In the genomic region with DNA sequence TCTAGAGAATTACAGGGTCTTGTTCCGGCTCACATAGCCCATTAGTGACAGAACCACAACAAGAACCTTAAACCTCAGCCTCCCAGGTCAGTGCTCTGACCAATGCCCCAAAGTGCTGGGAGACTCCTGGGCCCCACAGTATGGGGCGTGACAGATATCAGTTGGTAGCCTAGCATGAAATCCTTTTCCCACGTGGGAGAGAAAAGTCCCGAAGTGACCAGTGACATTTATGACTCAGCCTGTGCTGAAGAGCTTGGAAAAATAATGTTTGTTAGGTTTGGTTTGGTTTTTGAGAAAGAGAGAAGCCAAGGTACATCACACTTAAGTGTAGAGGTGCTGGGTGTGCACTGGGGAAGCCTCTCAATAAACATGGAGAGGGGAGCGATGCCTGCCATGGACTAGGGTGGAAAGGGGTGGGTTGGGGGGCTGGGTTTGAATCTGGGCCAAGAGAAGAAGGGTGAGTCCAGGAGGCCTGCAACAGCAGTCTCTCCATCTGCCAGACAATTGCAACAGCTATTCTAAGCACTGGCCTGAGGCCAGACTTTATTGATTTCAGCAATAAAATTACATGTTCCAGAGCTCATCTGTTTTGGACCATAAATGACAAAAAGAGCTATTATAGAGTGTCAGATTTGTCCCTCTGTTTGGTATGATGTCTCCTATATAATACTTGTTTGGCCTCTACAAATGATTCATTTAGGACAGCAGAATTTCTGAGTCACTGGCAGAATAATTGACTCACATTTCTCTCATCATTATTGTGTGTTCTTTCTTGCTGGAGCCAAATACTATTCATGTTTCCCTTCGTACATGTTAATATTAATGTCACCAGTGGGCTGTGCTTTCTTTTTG, we compare ENCODE assay signal across 10 cellular contexts. TPM values are rescaled to one million over a fixed set of nuclear protein-coding genes. Genes with fewer than 3 reads are reported as not detected.
DNase-seq lines count a peak whose midpoint lies in the region; ATAC-seq and TF ChIP-seq lines count a peak whose summit lies in the region.
"Had no signal": no experiment of that assay in that cellular context is flagged by ENCODE, and none has a peak within 500 bp of the region (broad histone marks: within the 10 kb centered on the region; RNA-seq: fewer than 3 reads in every experiment).

No MANE protein-coding gene starts in this region.

- H3K27me3 ChIP-seq in psoas muscle (ENCODE audit: insufficient read depth in 3 of 3, low read length in 2 of 3) (no peaks in the 10 kb centered on the region), testis (no peaks in the 10 kb centered on the region)

- intact Hi-C loops in psoas muscle (cut with DNase I) (no loop called here), testis (cut with DNase I; ENCODE audit: low total_unique reads) (no loop called here)

- ATAC-seq in psoas muscle = peak; percentile 46 to 71 (median 56)
- ATAC-seq in HG03439 (IDR thresholded peaks at IDR 0.05; ENCODE audit: unreplicated experiment) = no peak

- H3K27ac ChIP-seq in psoas muscle (peak overlapping the region; percentile 38), testis (no peak overlapping the region)
- H3K27ac ChIP-seq: KMS-11 had no signal

- H3K36me3 ChIP-seq in psoas muscle (ENCODE audit: insufficient read depth in 1 of 2, low read depth in 1 of 2) (no peaks in the 10 kb centered on the region), testis (ENCODE audit: low read depth, missing control alignments) (no peaks in the 10 kb centered on the region)

- H3K4me3 ChIP-seq in psoas muscle (no peak overlapping the region), testis (no peak overlapping the region)

- no peak for TF ChIP-seq POLR2A in testis (IDR thresholded peaks at IDR 0.05)

- peak; percentile 39 for DNase-seq in DMS79 (lab: John Stamatoyannopoulos, UW)
- DNase-seq in NCI-H226 = peak; percentile 58
- peak; percentile 85 for DNase-seq in dermis blood vessel endothelial cell
- DNase-seq in psoas muscle = peak in 1 of 2 donors; percentile 57
- no peak for DNase-seq in middle frontal gyrus (ENCODE audit: extremely low spot score, low spot score)
- no peak for DNase-seq in putamen (ENCODE audit: low spot score)
- no peak for DNase-seq in testis
- DNase-seq: activated gamma-delta T cell had no signal

- WGBS in psoas muscle, 3 donors = 31 to 41% (median 38%) methylated on average over 6 of the region's 6 CpGs
- 68% methylated on average over 6 of the region's 6 CpGs for WGBS in testis, 2 donors

- peaks cover 4% of the 10 kb centered on the region for H3K4me1 ChIP-seq in psoas muscle
- H3K4me1 ChIP-seq in testis = no peaks in the 10 kb centered on the region

- H3K9me3 ChIP-seq in psoas muscle = no peaks in the 10 kb centered on the region
- no peaks in the 10 kb centered on the region for H3K9me3 ChIP-seq in testis

- TF ChIP-seq CTCF in psoas muscle (IDR thresholded peaks at IDR 0.05) = no peak
- no peak for TF ChIP-seq CTCF in testis (IDR thresholded peaks at IDR 0.05)

RNA-seq across cellular contexts. Expression of a gene that starts 43.4 kb away (rescaled TPM):
- total RNA-seq in dermis blood vessel endothelial cell = 1.5 and 2.7 TPM in 2 replicates
- total RNA-seq in psoas muscle = 1 to 10 TPM in 1 of 4 donors, under 1 TPM in 3; 0.09 to 2.3 (median 0.45) TPM
- 1 to 10 TPM in 1 of 3 donors, under 1 TPM in 2; 0.04 to 6.7 (median 0.19) TPM for polyA plus RNA-seq in psoas muscle
- total RNA-seq in testis = under 1 TPM; 0.12 to 0.39 TPM
- polyA plus RNA-seq in testis (ENCODE audit: insufficient read depth, low read depth, low replicate concordance) = 0.08 TPM

RNA-seq across cellular contexts. Expression of a gene that starts 50.0 kb away (rescaled TPM):
- total RNA-seq in dermis blood vessel endothelial cell (132 and 135 TPM in 2 replicates), psoas muscle (10 to 100 TPM; 24.8 to 34.1 (median 30.6) TPM), testis (10 to 100 TPM; 86.1 to 89.1 TPM)
- polyA plus RNA-seq in psoas muscle (1 to 10 TPM; 7.1 to 9.8 (median 8.0) TPM), testis (ENCODE audit: insufficient read depth, low read depth, low replicate concordance) (21.3 TPM)

RNA-seq across cellular contexts. Expression of a gene that starts 54.9 kb away (rescaled TPM):
- 34.9 and 96.0 TPM in 2 replicates for total RNA-seq in dermis blood vessel endothelial cell
- total RNA-seq in psoas muscle = 1 to 10 TPM in 3 of 4 donors, under 1 TPM in 1; 0.60 to 3.2 (median 1.4) TPM
- polyA plus RNA-seq in psoas muscle = 1 to 10 TPM in 1 of 3 donors, under 1 TPM in 2; 0.17 to 8.6 (median 0.25) TPM
- total RNA-seq in testis = 1 to 10 TPM; 2.7 to 2.9 TPM
- polyA plus RNA-seq in testis (ENCODE audit: insufficient read depth, low read depth, low replicate concordance) = 0.26 TPM

Comparison
In these comparisons a context has a peak if more than half of its experiments do, and no peak if none do; other contexts are left out.
1. DNase-seq: peak in DMS79 (single experiment), NCI-H226 (single experiment) and dermis blood vessel endothelial cell (single experiment); none in middle frontal gyrus (single experiment), putamen (single experiment) and testis (single experiment).